In the genomic region with DNA sequence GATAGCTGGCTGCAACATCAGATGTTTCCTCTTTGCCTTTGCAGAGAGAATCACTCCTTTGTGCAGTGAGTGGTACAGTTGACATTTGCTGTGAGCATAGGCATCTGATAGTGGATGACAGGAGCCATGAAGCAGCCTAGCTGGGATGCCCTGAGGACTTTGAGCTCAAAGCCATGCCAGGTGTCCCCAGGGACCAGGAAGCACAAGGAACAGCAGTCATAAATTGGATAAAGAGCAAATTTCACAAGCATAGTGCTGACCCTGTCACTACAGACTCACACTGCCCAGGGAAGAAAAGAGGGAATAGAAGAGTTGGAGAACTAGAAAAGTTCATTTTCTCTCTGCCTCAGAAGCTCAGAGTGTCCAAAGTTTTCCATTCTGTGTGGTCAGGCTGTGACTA, we compare ENCODE assay signal across 27 cellular contexts.
A peak's percentile ranks its signal among the peaks of the same experiment; 100 is the strongest.
DNase-seq lines count a peak whose midpoint lies in the region; ATAC-seq, FAIRE-seq and TF ChIP-seq lines count a peak whose summit lies in the region.
"Had no signal": no experiment of that assay in that cellular context is flagged by ENCODE, and none has a peak within 500 bp of the region (broad histone marks: within the 10 kb centered on the region; RNA-seq: fewer than 3 reads in every experiment).

No MANE protein-coding gene starts in this region.

- no peak overlapping the region for H3K27ac ChIP-seq in small intestine (ENCODE audit: low read depth in 1 of 2, low read length in 1 of 2)
- no peak overlapping the region for H3K27ac ChIP-seq in PC-3 (ENCODE audit: low read length)
- H3K27ac ChIP-seq: 22Rv1; BLaER1 treated with 17β-estradiol and CSF1 and Interleukin-3, amounts not matched to agents 10 nM and 100 nM; KMS-11 had no signal

- BruUV-seq in PC-3 (replicated peaks; lab: Mats Ljungman, UMichigan): no TSS peak

- intact Hi-C loops in left colon (cut with DNase I, micrococcal nuclease): no loop called here
- intact Hi-C loops in PC-3 (cut with micrococcal nuclease): no loop called here

- H3K4me2 ChIP-seq in PC-3 (ENCODE audit: low read length): no peak overlapping the region
- H3K4me2 ChIP-seq: BLaER1 treated with 17β-estradiol and CSF1 and Interleukin-3, amounts not matched to agents 10 nM and 100 nM; KMS-11 had no signal

- H3K4me1 ChIP-seq in small intestine (ENCODE audit: control insufficient read depth in 2 of 2, insufficient read depth in 1 of 2, low read depth in 1 of 2, low read length in 1 of 2) (no peaks in the 10 kb centered on the region), PC-3 (ENCODE audit: insufficient read depth, low read length) (no peaks in the 10 kb centered on the region)
- H3K4me1 ChIP-seq: BLaER1 treated with 17β-estradiol and CSF1 and Interleukin-3, amounts not matched to agents 10 nM and 100 nM; Caco-2 had no signal

- no peak for TF ChIP-seq CTCF in PC-3 (conservative IDR thresholded peaks at IDR 0.05; ENCODE audit: low read depth, low read length)

- H2AFZ ChIP-seq in PC-3 (ENCODE audit: low read length): no peak overlapping the region

- H3K9me3 ChIP-seq in small intestine (ENCODE audit: control insufficient read depth, low read depth): no peaks in the 10 kb centered on the region
- H3K9me3 ChIP-seq in PC-3 (ENCODE audit: low read length): no peaks in the 10 kb centered on the region
- H3K9me3 ChIP-seq: Caco-2 had no signal

- FAIRE-seq in small intestine (lab: Jason Lieb, UNC): no peak
- FAIRE-seq: G401.6, GM12892, H1 had no signal

- CTCF ChIA-PET in PC-3 (lab: Charles Lee): no interaction called here

- H3K79me2 ChIP-seq in PC-3 (ENCODE audit: low read length): no peaks in the 10 kb centered on the region

- H3K36me3 ChIP-seq in small intestine (ENCODE audit: control insufficient read depth in 2 of 2, insufficient read depth in 2 of 2, low read length in 2 of 2) (no peaks in the 10 kb centered on the region), PC-3 (ENCODE audit: low read depth, low read length) (no peaks in the 10 kb centered on the region)
- H3K36me3 ChIP-seq: BLaER1 treated with 17β-estradiol and CSF1 and Interleukin-3, amounts not matched to agents 10 nM and 100 nM had no signal

- no peaks in the 10 kb centered on the region for H4K20me1 ChIP-seq in PC-3 (ENCODE audit: low read length)
- H4K20me1 ChIP-seq: BLaER1 treated with 17β-estradiol and CSF1 and Interleukin-3, amounts not matched to agents 10 nM and 100 nM had no signal

- H3K9me2 ChIP-seq in PC-3 (replicated peaks; ENCODE audit: low read length): no peaks in the 10 kb centered on the region

- no peak overlapping the region for H3K4me3 ChIP-seq in small intestine (ENCODE audit: low read depth in 1 of 2, low read length in 2 of 2)
- H3K4me3 ChIP-seq in PC-3 (ENCODE audit: low read length): no peak overlapping the region
- H3K4me3 ChIP-seq: BLaER1 treated with 17β-estradiol and CSF1 and Interleukin-3, amounts not matched to agents 10 nM and 100 nM had no signal

- H3K27me3 ChIP-seq in small intestine (ENCODE audit: control insufficient read depth in 2 of 2, insufficient read depth in 2 of 2, low read length in 2 of 2): no peaks in the 10 kb centered on the region
- H3K27me3 ChIP-seq in PC-3 (ENCODE audit: low read length): no peaks in the 10 kb centered on the region
- H3K27me3 ChIP-seq: BLaER1 treated with 17β-estradiol and CSF1 and Interleukin-3, amounts not matched to agents 10 nM and 100 nM had no signal

- ATAC-seq in left colon (peak; percentile 100), PC-3 (no peak), HG02973 (IDR thresholded peaks at IDR 0.05; ENCODE audit: unreplicated experiment) (no peak)
- ATAC-seq: HCT116 had no signal

- POLR2A ChIA-PET in PC-3 (lab: Charles Lee; ENCODE audit: unreplicated experiment): no interaction called here

- H3K9ac ChIP-seq in PC-3 (ENCODE audit: low read length): no peak overlapping the region
- H3K9ac ChIP-seq: BLaER1 treated with 17β-estradiol and CSF1 and Interleukin-3, amounts not matched to agents 10 nM and 100 nM; KMS-11 had no signal

- H3F3A ChIP-seq in PC-3 (ENCODE audit: low read length, unreplicated experiment): no peaks in the 10 kb centered on the region

- DNase-seq in DMS53 (lab: John Stamatoyannopoulos, UW): peak; percentile 13
- no peak for DNase-seq in DMS53 treated with DMSO at 0.1 percent for 48 hours (lab: John Stamatoyannopoulos, UW; ENCODE audit: unreplicated experiment)
- DNase-seq in SK-N-DZ (ENCODE audit: low spot score): peak; percentile 52
- peak; percentile 32 to 50 for DNase-seq in left colon
- peak; percentile 78 for DNase-seq in small intestine
- DNase-seq in PC-3: no peak
- DNase-seq in effector CD8-positive, alpha-beta T cell (lab: John Stamatoyannopoulos, UW): no peak
- DNase-seq: ACHN; Caco-2; CD4-positive, alpha-beta memory T cell; DMS 273 treated with DMSO at 0.1 percent for 48 hours; IMR-90; NCI-H1092 treated with DMSO at 0.1 percent for 48 hours; NCI-H2081; NCI-H2171; NCI-H345; NCI-H524; RPMI8226; SIG-M5 had no signal

Comparison
In these comparisons a context has a peak if more than half of its experiments do, and no peak if none do; other contexts are left out.
1. DNase-seq: peak in DMS53 (single experiment), SK-N-DZ (single experiment), left colon (2 of 2) and small intestine (single experiment); none in DMS53 treated with DMSO at 0.1 percent for 48 hours (single experiment), PC-3 (single experiment) and effector CD8-positive, alpha-beta T cell (single experiment).